6 cellular contexts compared by ENCODE assay signal in the genomic region with DNA sequence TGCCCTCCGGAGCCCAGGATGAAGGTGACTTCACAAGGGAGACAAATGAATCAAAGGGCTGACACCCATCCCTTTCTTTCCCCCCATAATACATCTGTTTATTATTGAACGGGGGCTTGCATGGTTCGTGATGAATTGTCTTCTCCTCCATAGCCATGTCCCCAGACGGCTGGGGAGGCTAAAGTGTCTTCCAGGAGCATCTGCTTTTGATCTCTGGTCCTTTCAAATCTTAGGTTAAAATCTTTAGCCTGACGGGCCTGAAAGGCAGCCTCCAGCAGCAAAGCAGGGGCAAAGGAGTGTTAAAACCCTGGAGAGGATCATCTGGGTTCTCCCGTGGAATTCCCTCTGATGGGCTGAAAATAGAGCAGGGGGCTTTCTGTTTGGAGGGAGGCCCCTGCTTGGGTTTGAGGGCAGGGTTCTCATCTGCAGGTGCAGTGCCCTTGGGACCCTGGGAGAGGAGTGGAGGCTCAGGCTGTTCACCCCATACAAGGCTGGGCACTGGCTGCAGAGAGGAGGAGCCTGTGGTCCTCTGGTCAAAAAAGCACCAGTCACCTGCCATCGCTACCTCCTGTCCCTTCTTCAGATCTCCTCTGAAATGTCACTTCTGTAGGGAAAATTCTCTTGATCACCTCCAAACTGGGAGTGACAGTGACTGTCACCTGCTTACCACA.
"Had no signal": no experiment of that assay in that cellular context is flagged by ENCODE, and none has a peak within 500 bp of the region (broad histone marks: within the 10 kb centered on the region; RNA-seq: fewer than 3 reads in every experiment).

No MANE protein-coding gene starts in this region.

- H3K4me2 ChIP-seq: GM23338 had no signal

- DNase-seq: H9, HCEC 1CT had no signal

- H3K4me3 ChIP-seq: GM23338 had no signal

- H2AFZ ChIP-seq: GM23338 had no signal

- FAIRE-seq: H1, H54, HTR-8/SVneo had no signal
